Comparison of ENCODE assay signal across 15 cellular contexts in the genomic region with DNA sequence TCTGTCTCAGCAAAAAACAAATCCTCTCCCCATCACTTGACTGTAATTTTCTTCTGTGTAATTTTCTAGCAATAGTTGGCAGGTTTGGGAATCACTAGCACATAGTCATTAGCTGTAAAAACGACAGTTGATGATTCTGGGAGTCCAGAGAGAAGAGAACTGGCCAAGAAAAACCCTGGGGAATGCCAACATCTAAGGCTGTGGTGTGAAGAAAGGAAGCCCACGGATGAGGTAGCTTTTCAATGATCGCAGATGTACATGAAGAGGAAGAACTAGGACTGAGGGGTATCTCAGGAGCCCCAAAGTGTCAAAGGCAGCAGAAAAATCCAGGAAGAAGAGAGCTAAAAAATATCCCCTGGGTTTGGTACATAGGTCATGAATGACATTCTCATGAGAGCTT.
"Had no signal": no experiment of that assay in that cellular context is flagged by ENCODE, and none has a peak within 500 bp of the region (broad histone marks: within the 10 kb centered on the region; RNA-seq: fewer than 3 reads in every experiment).

No MANE protein-coding gene starts in this region.

- H3K4me1 ChIP-seq: foreskin keratinocyte had no signal

- H3K36me3 Mint-ChIP-seq: activated naive CD4-positive, alpha-beta T cell treated with anti-CD3 and anti-CD28 coated beads, Interleukin-2, amount 50 U/mL, for 72 hours had no signal

- H3K27me3 Mint-ChIP-seq: naive thymus-derived CD4-positive, alpha-beta T cell had no signal

- H3K36me3 ChIP-seq: neutrophil had no signal

- H3K27ac ChIP-seq: foreskin keratinocyte, neutrophil, tibial artery, VCaP had no signal

- FAIRE-seq: colon, small intestine had no signal

- ATAC-seq: activated naive CD4-positive, alpha-beta T cell treated with anti-CD3 and anti-CD28 coated beads, Interleukin-2, amount 50 U/mL, for 72 hours; foreskin keratinocyte; naive thymus-derived CD4-positive, alpha-beta T cell; right cardiac atrium had no signal

- H3K4me3 Mint-ChIP-seq: naive thymus-derived CD4-positive, alpha-beta T cell had no signal

- DNase-seq: activated CD4-positive, alpha-beta T cell treated with anti-CD3 and anti-CD28 coated beads, Interleukin-2, amount 50 U/mL, for 1 hour; activated effector memory CD4-positive, alpha-beta T cell treated with Interleukin-2 at 50 U/mL for 16 hours; foreskin keratinocyte; head of caudate nucleus; left colon; mammary epithelial cell; naive thymus-derived CD4-positive, alpha-beta T cell; right cardiac atrium; small intestine; T1000; tibial artery had no signal

- H3K9me3 ChIP-seq: neutrophil, tibial artery had no signal

- H3K27me3 ChIP-seq: foreskin keratinocyte, neutrophil, tibial artery had no signal

- H3K4me3 ChIP-seq: tibial artery had no signal
